Comparison of ENCODE assay signal across 8 cellular contexts in the genomic region with DNA sequence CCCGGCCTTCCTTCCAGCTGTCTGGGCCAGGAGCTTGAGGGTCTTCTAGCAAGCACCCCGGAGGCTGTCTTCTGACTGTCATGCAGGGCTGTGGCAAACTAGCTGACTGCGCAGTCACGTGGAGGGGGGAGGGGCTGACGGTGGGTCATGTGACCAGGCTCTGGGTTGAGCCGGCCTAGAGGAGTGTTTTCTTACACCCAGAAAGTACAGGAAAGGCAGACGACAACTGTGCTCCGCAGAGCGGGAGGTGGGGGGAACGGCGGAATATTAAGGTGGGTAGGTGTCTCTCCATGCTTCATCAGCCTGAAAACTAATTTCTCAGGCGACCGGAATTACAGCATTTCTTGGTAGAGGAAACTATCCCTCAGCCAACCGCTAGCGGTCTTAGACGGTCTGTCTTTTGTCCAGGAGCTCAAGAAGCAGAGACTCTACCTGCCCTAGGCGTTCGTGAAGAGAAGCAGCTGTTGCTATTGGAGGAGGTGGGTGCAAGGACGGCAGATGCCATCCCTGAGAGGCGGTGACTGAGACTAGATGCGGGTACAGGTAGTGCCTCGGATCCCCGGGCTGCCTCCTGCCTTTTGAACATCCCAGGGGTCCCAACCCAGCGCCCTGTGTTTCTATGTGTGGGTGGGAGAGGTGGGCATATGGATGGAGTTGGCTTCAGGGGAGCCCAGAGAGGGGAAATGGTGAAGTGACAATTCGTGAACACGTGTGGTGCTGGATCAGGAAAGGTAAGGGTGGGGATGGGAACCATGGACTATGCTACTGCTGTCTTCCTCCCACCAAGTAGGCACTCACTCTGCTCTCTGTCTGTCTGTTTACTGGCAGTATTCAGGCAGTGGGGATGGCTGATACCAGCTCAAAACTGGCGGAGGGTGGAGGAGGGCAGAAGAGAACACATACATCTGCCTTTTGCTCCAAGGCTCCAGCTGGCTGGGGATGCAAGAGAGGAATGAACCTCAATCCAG. TPM values are rescaled to one million over a fixed set of nuclear protein-coding genes. Genes with fewer than 3 reads are reported as not detected.
DNase-seq lines count a peak whose midpoint lies in the region; ATAC-seq, FAIRE-seq and TF ChIP-seq lines count a peak whose summit lies in the region.

No MANE protein-coding gene starts in this region.

- FAIRE-seq in urothelium cell line (lab: Jason Lieb, UNC), result no peak

- peak; percentile 97 for ATAC-seq in GM21717 (IDR thresholded peaks at IDR 0.05; ENCODE audit: unreplicated experiment)
- ATAC-seq in sciatic nerve, result peak; percentile 98

- TF ChIP-seq CTCF in astrocyte of the cerebellum (IDR thresholded peaks at IDR 0.05; ENCODE audit: low read depth, low read length, missing control alignments), result peak; percentile 34

- intact Hi-C loops in sciatic nerve (cut with DNase I), result no loop called here

- DNase-seq in DMS53 treated with DMSO at 0.1 percent for 48 hours (lab: John Stamatoyannopoulos, UW; ENCODE audit: unreplicated experiment), result peak; percentile 53
- peak; percentile 53 for DNase-seq in LHCN-M2 (ENCODE audit: low read depth)
- DNase-seq in T-helper 2 cell, result peak; percentile 49 to 87 (median 73)
- no peak for DNase-seq in astrocyte of the cerebellum (ENCODE audit: low read depth)
- DNase-seq in sciatic nerve (ENCODE audit: low spot score), result peak; percentile 91
- no peak for DNase-seq in urothelium cell line (ENCODE audit: low spot score)

- H3K4me3 ChIP-seq in astrocyte of the cerebellum (ENCODE audit: low read depth, low read length) (peak overlapping the region; percentile 48), iPS-11a (ENCODE audit: low read depth, low read length) (peak overlapping the region; percentile 55)

- in situ Hi-C loops in astrocyte of the cerebellum (cut with HindIII; ENCODE audit: low sequenced_read_pairs), result no loop called here

RNA-seq across cellular contexts. Expression of a gene that starts 8.8 kb away (rescaled TPM):
- total RNA-seq in LHCN-M2 (2014; rRNA removed) (1.5 and 2.0 TPM in 2 replicates), sciatic nerve (26.7 TPM)
- 1.1 TPM for polyA plus RNA-seq in LHCN-M2 (2012)

RNA-seq across cellular contexts. Expression of a gene that starts 52.2 kb away (rescaled TPM):
- total RNA-seq in LHCN-M2 (2014; rRNA removed) (12.6 and 13.0 TPM in 2 replicates), sciatic nerve (14.4 TPM)
- 6.3 TPM for polyA plus RNA-seq in LHCN-M2 (2012)

Comparison
In these comparisons a context has a peak if more than half of its experiments do, and no peak if none do; other contexts are left out.
1. DNase-seq: peak in DMS53 treated with DMSO at 0.1 percent for 48 hours (single experiment), LHCN-M2 (single experiment), T-helper 2 cell (5 of 5) and sciatic nerve (single experiment); none in astrocyte of the cerebellum (single experiment) and urothelium cell line (single experiment).